10 cellular contexts compared by ENCODE assay signal in genomic region chr11:61378713-61379313, GRCh38. TPM values are rescaled to one million over a fixed set of nuclear protein-coding genes. Genes with fewer than 3 reads are reported as not detected.
DNase-seq lines count a peak whose midpoint lies in the region; ATAC-seq, FAIRE-seq and TF ChIP-seq lines count a peak whose summit lies in the region.
"Had no signal": no experiment of that assay in that cellular context is flagged by ENCODE, and none has a peak within 500 bp of the region (broad histone marks: within the 10 kb centered on the region; RNA-seq: fewer than 3 reads in every experiment).

No MANE protein-coding gene starts in this region.

- H3K27me3 ChIP-seq in adrenal gland (no peaks in the 10 kb centered on the region), stomach (no peaks in the 10 kb centered on the region), MM.1S (replicated peaks; ENCODE audit: insufficient read depth, low read length) (no peaks in the 10 kb centered on the region)

- H3K4me3 ChIP-seq in adrenal gland (no peak overlapping the region), stomach (no peak overlapping the region), MM.1S (ENCODE audit: low read length) (no peak overlapping the region)

- intact Hi-C loops in adrenal gland (cut with DNase I) = no loop called here
- intact Hi-C loops in left ventricle myocardium superior (cut with micrococcal nuclease) = no loop called here
- intact Hi-C loops in stomach (cut with DNase I; ENCODE audit: low total_unique reads) = no loop called here

- H3K4me2 ChIP-seq in MM.1S (ENCODE audit: low read depth, low read length) = no peak overlapping the region

- peaks cover 0 to 5% of the 10 kb centered on the region in 2 donors for H3K36me3 ChIP-seq in adrenal gland (replicated peaks in 1 of 2)
- H3K36me3 ChIP-seq in stomach = peaks cover 0 to 21% (median 14%) of the 10 kb centered on the region in 4 donors
- H3K36me3 ChIP-seq in MM.1S (replicated peaks; ENCODE audit: insufficient read depth, low read length) = no peaks in the 10 kb centered on the region

- H3K9me3 ChIP-seq in adrenal gland (replicated peaks in 1 of 3) (no peaks in the 10 kb centered on the region), stomach (no peaks in the 10 kb centered on the region), MM.1S (replicated peaks; ENCODE audit: insufficient read depth, low read length) (no peaks in the 10 kb centered on the region)

- FAIRE-seq in H54 (lab: Jason Lieb, UNC) = peak; percentile 6
- FAIRE-seq: TTC549 had no signal

- no peak for TF ChIP-seq CTCF in adrenal gland (IDR thresholded peaks at IDR 0.05)
- no peak for TF ChIP-seq CTCF in stomach (IDR thresholded peaks at IDR 0.05)
- no peak for TF ChIP-seq CTCF in MM.1S (IDR thresholded peaks at IDR 0.05; ENCODE audit: low read length)

- TF ChIP-seq EP300 in stomach (IDR thresholded peaks at IDR 0.05) = no peak

- H3K9ac ChIP-seq in MM.1S (ENCODE audit: low read length) = no peak overlapping the region

- DNase-seq in H54 (ENCODE audit: insufficient read length, low spot score) (peak; percentile 75), adrenal gland (peak; percentile 54 to 86 (median 75)), left ventricle myocardium superior (no peak), stomach (no peak), cerebellar cortex (ENCODE audit: low spot score) (no peak), SK-N-DZ (ENCODE audit: low spot score) (no peak), 8988T (no peak), MM.1S (no peak)
- DNase-seq: NCI-H1105 had no signal

- H3F3A ChIP-seq in MM.1S (ENCODE audit: insufficient read depth, low read length) = no peaks in the 10 kb centered on the region

- ATAC-seq in left ventricle myocardium superior = peak; percentile 96

- H4K20me1 ChIP-seq in MM.1S (ENCODE audit: insufficient read depth, low read length) = no peaks in the 10 kb centered on the region

- no peaks in the 10 kb centered on the region for H3K79me2 ChIP-seq in MM.1S (ENCODE audit: low read length)

- TF ChIP-seq POLR2A in H54 (IDR thresholded peaks at IDR 0.05; ENCODE audit: low read depth, low read length) (no peak), adrenal gland (IDR thresholded peaks at IDR 0.05) (no peak), stomach (IDR thresholded peaks at IDR 0.05) (no peak)

- 63 to 77% (median 72%) methylated on average over 5 of the region's 5 CpGs for WGBS in adrenal gland, 4 donors
- 74 to 89% (median 86%) methylated on average over 5 of the region's 5 CpGs for WGBS in stomach, 5 donors

- H2AFZ ChIP-seq in MM.1S (ENCODE audit: low read length) = no peak overlapping the region

- peaks cover 15 to 27% of the 10 kb centered on the region in 2 donors for H3K4me1 ChIP-seq in adrenal gland (replicated peaks in 1 of 2)
- H3K4me1 ChIP-seq in stomach = peaks cover 0 to 3% (median 0%) of the 10 kb centered on the region in 4 donors
- no peaks in the 10 kb centered on the region for H3K4me1 ChIP-seq in MM.1S (ENCODE audit: low read length)

- no peaks in the 10 kb centered on the region for H3K9me2 ChIP-seq in MM.1S (replicated peaks; ENCODE audit: insufficient read depth, low read length)

- H3K27ac ChIP-seq in adrenal gland (peak overlapping the region; percentile 66 to 85 (median 81)), stomach (peak overlapping the region in 4 of 5 donors; percentile 43 to 70 (median 60)), MM.1S (ENCODE audit: low read length) (no peak overlapping the region)

RNA-seq across cellular contexts. Expression of gene TMEM216, which starts 13.6 kb away (rescaled TPM):
- 10 to 100 TPM in 7 of 8 donors, 1 to 10 TPM in 1; 7.1 to 28.8 (median 13.4) TPM for total RNA-seq in adrenal gland
- 10 to 100 TPM; 16.2 to 23.8 (median 21.3) TPM for polyA plus RNA-seq in adrenal gland
- 4.8 TPM for total RNA-seq in left ventricle myocardium superior
- total RNA-seq in stomach = 10 to 100 TPM; 12.3 to 35.6 (median 14.0) TPM
- polyA plus RNA-seq in stomach = 10 to 100 TPM; 14.7 to 17.1 (median 15.7) TPM
- 27.4 and 29.7 TPM in 2 replicates for polyA plus RNA-seq in SK-N-DZ (2014; cell fraction: cytosol; rRNA removed)
- 18.4 and 21.3 TPM in 2 replicates for polyA plus RNA-seq in SK-N-DZ (2014; cell fraction: nucleus; rRNA removed)

RNA-seq across cellular contexts. Expression of gene TMEM138, which starts 16.6 kb away (rescaled TPM):
- total RNA-seq in adrenal gland = 100 to 1,000 TPM in 5 of 8 donors, 10 to 100 TPM in 3; 79.4 to 183 (median 134) TPM
- 100 to 1,000 TPM; 244 to 276 (median 259) TPM for polyA plus RNA-seq in adrenal gland
- 16.1 TPM for total RNA-seq in left ventricle myocardium superior
- 100 to 1,000 TPM in 1 of 5 donors, 10 to 100 TPM in 4; 12.2 to 190 (median 24.4) TPM for total RNA-seq in stomach
- 10 to 100 TPM; 18.5 to 43.0 (median 22.3) TPM for polyA plus RNA-seq in stomach
- 32.5 and 33.4 TPM in 2 replicates for polyA plus RNA-seq in SK-N-DZ (2014; cell fraction: cytosol; rRNA removed)
- 68.6 and 89.8 TPM in 2 replicates for polyA plus RNA-seq in SK-N-DZ (2014; cell fraction: nucleus; rRNA removed)

RNA-seq across cellular contexts. Expression of gene CYB561A3, which starts 17.1 kb away (rescaled TPM):
- total RNA-seq in adrenal gland (1,000 to 10,000 TPM in 3 of 8 donors, 100 to 1,000 TPM in 5; 137 to 1,306 (median 828) TPM), left ventricle myocardium superior (10.9 TPM), stomach (100 to 1,000 TPM in 1 of 5 donors, 10 to 100 TPM in 4; 13.4 to 106 (median 22.2) TPM)
- polyA plus RNA-seq in adrenal gland (100 to 1,000 TPM; 108 to 299 (median 284) TPM), stomach (10 to 100 TPM; 14.5 to 21.4 (median 20.3) TPM)
- polyA plus RNA-seq in SK-N-DZ (2014; cell fraction: cytosol; rRNA removed) = 24.9 and 25.5 TPM in 2 replicates
- 34.9 and 47.1 TPM in 2 replicates for polyA plus RNA-seq in SK-N-DZ (2014; cell fraction: nucleus; rRNA removed)

RNA-seq across cellular contexts. Expression of gene TKFC, which starts 45.8 kb away (rescaled TPM):
- total RNA-seq in adrenal gland = 100 to 1,000 TPM; 144 to 603 (median 273) TPM
- polyA plus RNA-seq in adrenal gland = 100 to 1,000 TPM; 135 to 294 (median 198) TPM
- 12.8 TPM for total RNA-seq in left ventricle myocardium superior
- total RNA-seq in stomach = 100 to 1,000 TPM in 1 of 5 donors, 10 to 100 TPM in 4; 20.6 to 136 (median 63.9) TPM
- polyA plus RNA-seq in stomach = 10 to 100 TPM; 28.0 to 42.9 (median 41.3) TPM
- polyA plus RNA-seq in SK-N-DZ (2014; cell fraction: cytosol; rRNA removed) = 64.3 and 88.2 TPM in 2 replicates
- 122 and 159 TPM in 2 replicates for polyA plus RNA-seq in SK-N-DZ (2014; cell fraction: nucleus; rRNA removed)

RNA-seq across cellular contexts. Expression of gene DDB1, which starts 45.9 kb away (rescaled TPM):
- total RNA-seq in adrenal gland = 100 to 1,000 TPM; 405 to 885 (median 674) TPM
- polyA plus RNA-seq in adrenal gland = 100 to 1,000 TPM; 165 to 374 (median 308) TPM
- total RNA-seq in left ventricle myocardium superior = 126 TPM
- 100 to 1,000 TPM in 4 of 5 donors, 10 to 100 TPM in 1; 44.2 to 489 (median 152) TPM for total RNA-seq in stomach
- polyA plus RNA-seq in stomach = 10 to 100 TPM; 73.9 to 77.0 (median 74.2) TPM
- 263 and 280 TPM in 2 replicates for polyA plus RNA-seq in SK-N-DZ (2014; cell fraction: cytosol; rRNA removed)
- 141 and 143 TPM in 2 replicates for polyA plus RNA-seq in SK-N-DZ (2014; cell fraction: nucleus; rRNA removed)

Comparison
In these comparisons a context has a peak if more than half of its experiments do, and no peak if none do; other contexts are left out.
1. DNase-seq: peak in H54 (single experiment) and adrenal gland (7 of 7); none in left ventricle myocardium superior (single experiment), stomach (single experiment), cerebellar cortex (single experiment), SK-N-DZ (single experiment), 8988T (single experiment) and MM.1S (single experiment).